1 cellular context compared by ENCODE assay signal in the genomic region with DNA sequence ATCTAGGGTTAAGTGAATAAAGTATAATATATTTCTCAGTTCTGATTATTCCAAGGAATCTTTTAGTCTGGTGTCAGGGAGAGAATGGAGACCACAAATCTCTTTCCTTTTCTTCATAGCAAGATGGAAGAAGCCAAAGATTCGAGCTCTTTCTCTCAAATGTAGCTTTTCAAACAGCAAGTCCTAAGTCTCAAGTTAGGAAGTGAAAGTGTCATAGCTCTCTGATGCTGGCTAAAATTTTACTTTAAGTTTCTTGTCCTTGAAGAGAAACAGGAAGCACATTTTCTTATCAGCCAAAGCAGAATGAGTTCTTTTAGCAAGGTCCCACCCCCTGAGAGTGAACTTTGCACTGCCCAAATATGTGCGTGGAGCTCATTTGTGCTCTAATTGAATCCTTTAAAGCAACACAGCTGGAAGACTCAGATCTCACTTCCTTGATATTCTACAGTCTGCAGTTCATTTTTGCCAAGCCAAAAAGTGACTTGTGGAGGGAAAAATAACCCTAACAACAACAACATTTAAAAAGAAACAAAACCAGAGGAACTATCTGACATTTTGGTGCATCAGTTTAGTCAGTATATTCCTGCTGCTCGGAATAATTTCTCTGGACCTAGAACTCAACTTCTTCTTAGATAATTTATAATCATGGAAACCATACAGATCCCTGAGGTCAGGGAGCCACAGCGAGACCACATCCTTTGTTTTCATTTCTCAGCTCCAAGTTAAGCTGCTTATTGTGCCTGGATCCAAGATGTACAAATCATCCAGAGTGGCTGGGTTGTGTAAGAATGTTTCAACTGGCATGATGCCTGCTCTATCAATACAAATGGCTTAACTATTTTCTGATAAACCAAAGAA.
TF ChIP-seq lines count a peak whose summit lies in the region.

No MANE protein-coding gene starts in this region.

TF ChIP-seq in liver, 16 proteins besides CTCF, POLR2A, EP300 and RAD21 (continued from another document):
- peak; percentile 21 for TF ChIP-seq FOXA2 (IDR thresholded peaks at IDR 0.05)
- TF ChIP-seq FOXA1 (IDR thresholded peaks at IDR 0.05), result no peak
- peak in 1 of 2 donors; percentile 41 for TF ChIP-seq GABPA (IDR thresholded peaks at IDR 0.05 in 1 of 2, conservative IDR thresholded peaks at IDR 0.05 in 1 of 2)
TF ChIP-seq in liver: peak in this region for 12.
